ENCODE assay signal across 1 cellular context in genomic region chr17:81196505-81197408, GRCh38.
TF ChIP-seq lines count a peak whose summit lies in the region.

No MANE protein-coding gene starts in this region.

TF ChIP-seq in HepG2, 621 proteins besides CTCF, POLR2A, EP300 and RAD21:
- TF ChIP-seq ZBTB26 (CRISPR knock-in tag; IDR thresholded peaks at IDR 0.05; ENCODE audit: borderline replicate concordance) (no peak), ZNF274 (CRISPR knock-in tag; IDR thresholded peaks at IDR 0.05) (0 out of 2 replicates have a peak, but pooled peaks have one; percentile 32), ZNF7 (CRISPR knock-in tag; IDR thresholded peaks at IDR 0.05) (no peak), RFX5 (IDR thresholded peaks at IDR 0.05; ENCODE audit: low read depth, low read length) (no peak), NAIF1 (CRISPR knock-in tag; IDR thresholded peaks at IDR 0.05; ENCODE audit: borderline replicate concordance) (no peak), AGO2 (optimal IDR thresholded peaks at IDR 0.05; ENCODE audit: low read depth, low read length) (peak; percentile 36), ZBTB4 (CRISPR knock-in tag; IDR thresholded peaks at IDR 0.05; ENCODE audit: borderline replicate concordance) (no peak)
TF ChIP-seq in HepG2: peak in this region for 2.
